8 cellular contexts compared by ENCODE assay signal in the genomic region with DNA sequence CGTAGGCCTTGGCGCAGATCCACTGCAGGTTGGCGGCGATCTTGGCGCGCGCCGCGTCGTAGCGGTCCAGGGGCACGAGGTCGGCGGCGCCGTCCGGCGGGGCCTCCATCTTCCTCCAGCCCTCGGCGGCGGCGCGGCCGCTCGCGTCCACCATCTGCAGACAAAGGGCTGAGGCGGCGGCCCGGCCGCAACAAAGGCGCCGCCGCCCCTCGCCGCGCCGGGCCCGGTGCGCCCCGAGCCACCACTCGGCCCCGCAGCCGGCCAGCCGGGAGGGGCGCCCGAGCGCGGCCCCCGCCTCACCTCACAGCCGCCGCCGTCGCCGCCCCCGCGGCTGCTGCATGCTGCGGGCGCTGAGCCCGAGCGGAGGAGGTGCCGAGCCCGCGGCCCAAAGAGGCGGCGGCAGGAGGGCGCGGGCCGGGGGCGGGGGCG. TPM values are rescaled to one million over a fixed set of nuclear protein-coding genes. Genes with fewer than 3 reads are reported as not detected.
A peak's percentile ranks its signal among the peaks of the same experiment; 100 is the strongest.
DNase-seq lines count a peak whose midpoint lies in the region; ATAC-seq, FAIRE-seq and TF ChIP-seq lines count a peak whose summit lies in the region.

No MANE protein-coding gene starts in this region.

- H3K4me1 Mint-ChIP-seq in Caco-2 (ENCODE audit: low read depth, unreplicated experiment): peaks cover 20% of the 10 kb centered on the region
- peaks cover 49% of the 10 kb centered on the region for H3K4me1 Mint-ChIP-seq in mesothelial cell of epicardium

- H3K27ac Mint-ChIP-seq in Caco-2 (ENCODE audit: unreplicated experiment): no peak overlapping the region
- H3K27ac Mint-ChIP-seq in mesothelial cell of epicardium: no peak overlapping the region

- TF ChIP-seq RAD21 in K562 (CRISPR knock-in tag; conservative IDR thresholded peaks at IDR 0.05 in 1 of 2, IDR thresholded peaks at IDR 0.05 in 1 of 2): no peak

- intact Hi-C loops in Caco-2 (cut with micrococcal nuclease; ENCODE audit: unreplicated experiment): loop anchor here (5.0 kb wide), 1 partner anchor 45 kb away; no protein-coding TSS in a partner anchor
- intact Hi-C loops in K562 (cut with micrococcal nuclease): loop anchor here (5.0 kb wide), 1 partner anchor 45 kb away; no protein-coding TSS in a partner anchor

- peak overlapping the region; percentile 63; the same call in 2 of the 3 replicates for H3K27ac ChIP-seq in K562 (ENCODE audit: extremely low read depth, low read depth, low read length)

- ATAC-seq in GM19035 (IDR thresholded peaks at IDR 0.05; ENCODE audit: unreplicated experiment): peak; percentile 51
- ATAC-seq in HG03280 (IDR thresholded peaks at IDR 0.05; ENCODE audit: unreplicated experiment): peak; percentile 19
- peak; percentile 11 for ATAC-seq in K562
- ATAC-seq in esophagus mucosa: no peak
- no peak for ATAC-seq in HG03571 (IDR thresholded peaks at IDR 0.05; ENCODE audit: unreplicated experiment)

- H3K79me2 ChIP-seq in K562 (ENCODE audit: control insufficient read depth, insufficient read depth, low read length): peaks cover 92% of the 10 kb centered on the region

- TF ChIP-seq POLR2A in K562 (conservative IDR thresholded peaks at IDR 0.05): no peak

- peak overlapping the region in 1 of 2 experiments; percentile 92; a peak in 2 of 4 replicates for H3K9ac ChIP-seq in K562 (ENCODE audit: insufficient read depth in 1 of 2, low read depth in 2 of 2, low read length in 2 of 2)

- H3K27me3 ChIP-seq in Caco-2 (replicated peaks; ENCODE audit: control insufficient read depth, insufficient read depth, low read length) (no peaks in the 10 kb centered on the region), K562 (ENCODE audit: control insufficient read depth in 2 of 2, insufficient read depth in 2 of 2, low read length in 2 of 2) (no peaks in the 10 kb centered on the region)

- no peak overlapping the region for H2AFZ ChIP-seq in K562 (ENCODE audit: low read depth, low read length)

- peaks cover 19% of the 10 kb centered on the region for H4K20me1 ChIP-seq in K562 (replicated peaks; ENCODE audit: control insufficient read depth, insufficient read depth, low read length)

- peaks cover 12% of the 10 kb centered on the region for H3K9me3 Mint-ChIP-seq in Caco-2 (ENCODE audit: unreplicated experiment)
- peaks cover 17% of the 10 kb centered on the region for H3K9me3 Mint-ChIP-seq in mesothelial cell of epicardium

- H3K4me3 ChIP-seq in Caco-2 (ENCODE audit: low read depth, low read length) (peak overlapping the region; percentile 76), K562 (peak overlapping the region; percentile 63)

- in situ Hi-C loops in K562 (cut with MboI): no loop called here

- TF ChIP-seq EP300 in K562 (IDR thresholded peaks at IDR 0.05; ENCODE audit: low read length): no peak

- POLR2A ChIA-PET in Caco-2 (lab: Charles Lee) (interaction anchor here (0.6 to 0.7 kb wide), 8 partner anchors 14 to 1334 kb away, joined by 3 to 6 read pairs (median 4); a partner anchor contains a TSS), K562 (lab: Yijun Ruan, JAX) (interaction anchor here (0.5 to 2.9 kb wide), 6 partner anchors 10 to 417 kb away, joined by 3 to 9 read pairs (median 3); no protein-coding TSS in a partner anchor)

- no peaks in the 10 kb centered on the region; the same call in 1 of the 2 replicates for H3K9me3 ChIP-seq in Caco-2
- H3K9me3 ChIP-seq in K562 (replicated peaks; ENCODE audit: control insufficient read depth, insufficient read depth, low read depth, low read length): 0 out of 2 replicates have a peak, but pooled peaks cover 4% of the 10 kb centered on the region

- H3K36me3 ChIP-seq in Caco-2 (ENCODE audit: control insufficient read depth, insufficient read depth, low read length) (no peaks in the 10 kb centered on the region; the same call in 1 of the 2 replicates), K562 (ENCODE audit: control insufficient read depth, insufficient read depth, low read length) (peaks cover 54% of the 10 kb centered on the region)

- H3K36me3 Mint-ChIP-seq in Caco-2 (ENCODE audit: insufficient read depth, unreplicated experiment): peaks cover 43% of the 10 kb centered on the region
- peaks cover 26% of the 10 kb centered on the region for H3K36me3 Mint-ChIP-seq in mesothelial cell of epicardium

- no peak for FAIRE-seq in K562 (lab: Jason Lieb, UNC)

- CTCF ChIA-PET in Caco-2 (lab: Charles Lee) (interaction anchor here (0.5 to 0.8 kb wide), 5 partner anchors 10 to 1070 kb away, joined by 3 to 5 read pairs (median 3); a partner anchor contains a TSS), K562 (lab: Yijun Ruan, JAX; ENCODE audit: low intra/inter-chr PET ratio) (no interaction called here)

- H3K4me3 Mint-ChIP-seq in Caco-2 (ENCODE audit: unreplicated experiment) (peak overlapping the region; percentile 75), mesothelial cell of epicardium (peak overlapping the region; percentile 38)

- H3K9me1 ChIP-seq in K562 (ENCODE audit: control insufficient read depth, insufficient read depth, low read length): no peaks in the 10 kb centered on the region

- BruUV-seq in Caco-2 (replicated peaks; lab: Mats Ljungman, UMichigan): no TSS peak
- BruUV-seq in K562 (replicated peaks; lab: Mats Ljungman, UMichigan): no TSS peak

- peak overlapping the region; percentile 51; the same call in 1 of the 2 replicates for H3K4me2 ChIP-seq in K562 (ENCODE audit: insufficient read depth, low read length)

- H3K27me3 Mint-ChIP-seq in Caco-2 (ENCODE audit: insufficient read depth, unreplicated experiment) (no peaks in the 10 kb centered on the region), mesothelial cell of epicardium (ENCODE audit: low read depth) (no peaks in the 10 kb centered on the region)

- H3K4me1 ChIP-seq in Caco-2 (peaks cover 21% of the 10 kb centered on the region; the same call in 1 of the 2 replicates), K562 (replicated peaks in 1 of 2; ENCODE audit: control insufficient read depth in 2 of 2, insufficient read depth in 2 of 2, low read length in 2 of 2) (peaks cover 42 to 56% of the 10 kb centered on the region in 2 experiments)

- TF ChIP-seq CTCF in Caco-2 (IDR thresholded peaks at IDR 0.05; ENCODE audit: insufficient read depth in 1 of 2, low read depth in 1 of 2, low read length in 1 of 2, severe bottlenecking in 1 of 2, unreplicated experiment in 1 of 2) (no peak), K562 (IDR thresholded peaks at IDR 0.05 in 2 of 3, conservative IDR thresholded peaks at IDR 0.05 in 1 of 3; ENCODE audit: insufficient read depth in 2 of 3, low read depth in 1 of 3, low read length in 3 of 3) (no peak), mesothelial cell of epicardium (IDR thresholded peaks at IDR 0.05; ENCODE audit: unreplicated experiment) (no peak)

- DNase-seq in Caco-2 (no peak), K562 (ENCODE audit: extremely low read depth in 1 of 4, low spot score in 3 of 4) (peak in 1 of 4 experiments; percentile 41), mesothelial cell of epicardium (ENCODE audit: low spot score in 2 of 2, unreplicated experiment in 2 of 2) (no peak), NCI-H1694 treated with DMSO at 0.1 percent for 48 hours (lab: John Stamatoyannopoulos, UW) (no peak)

- 0% methylated on average over 39 of the region's 70 CpGs for WGBS in K562 (ENCODE audit: insufficient coverage, low coverage, missing lambda C conversion rate)

TF ChIP-seq in K562, 482 proteins besides CTCF, POLR2A, EP300 and RAD21 (continues in another document):
- no peak for TF ChIP-seq ZNF212 (CRISPR knock-in tag; IDR thresholded peaks at IDR 0.05)
- TF ChIP-seq CCNT2 (IDR thresholded peaks at IDR 0.05; ENCODE audit: borderline replicate concordance, extremely low read depth, insufficient read length, low read depth, low read length): peak; percentile 70

RNA-seq across cellular contexts. Expression of a gene that starts 0.3 kb away (rescaled TPM):
- total RNA-seq in Caco-2 (2022) (31.3 and 38.2 TPM in 2 replicates), K562 (2014; rRNA removed) (18.1 and 23.4 TPM in 2 replicates), K562 (2014; rRNA removed; fragmentation: Illumina TruSeq; extraction: Trizol) (14.3 TPM in 2 replicates), K562 (2015; rRNA removed; fragmentation: Illumina TruSeq; extraction: Trizol) (13.9 and 15.7 TPM in 2 replicates), K562 (2021) (28.8 and 32.8 TPM in 2 replicates), mesothelial cell of epicardium (62.4 to 64.4 TPM (median 63.3 TPM) in 3 replicates), esophagus mucosa (52.7 TPM)
- 40.9 and 68.9 TPM in 2 replicates for total RNA-seq in K562 (2011; cell fraction: chromatin; rRNA removed; ENCODE audit: low replicate concordance)
- 21.5 and 22.4 TPM in 2 replicates for total RNA-seq in K562 (2011; cell fraction: nucleolus; rRNA removed)
- 36.1 and 42.5 TPM in 2 replicates for total RNA-seq in K562 (2011; cell fraction: nucleoplasm; rRNA removed)
- polyA plus RNA-seq in K562 (2011; rRNA removed) (6.3 and 6.9 TPM in 2 replicates), K562 (2014; fragmentation: Illumina TruSeq; extraction: Trizol) (14.9 and 19.7 TPM in 2 replicates), K562 (2014; fragmentation: Nextera tagmentation; extraction: Ambion mirVana) (1 to 10 TPM; 1.5 to 1.6 TPM), K562 (2014; rRNA removed) (10.0 and 11.3 TPM in 2 replicates)
- 6.3 and 8.3 TPM in 2 replicates for polyA plus RNA-seq in K562 (2011; cell fraction: cytosol; rRNA removed)
- polyA plus RNA-seq in K562 (2011; cell fraction: nucleus; rRNA removed): 15.6 and 19.6 TPM in 2 replicates
- 10.6 and 11.9 TPM in 2 replicates for polyA plus RNA-seq in K562 (2012)
- 14.1 and 20.0 TPM in 2 replicates for polyA minus RNA-seq in K562 (2011; rRNA and poly(A)+ RNA removed)
- polyA minus RNA-seq in K562 (2011; cell fraction: cytosol; rRNA and poly(A)+ RNA removed): 42.2 and 76.3 TPM in 2 replicates
- 11.4 and 23.5 TPM in 2 replicates for polyA minus RNA-seq in K562 (2011; cell fraction: nucleus; rRNA and poly(A)+ RNA removed)

RNA-seq across cellular contexts. Expression of a gene that starts 54.2 kb away (rescaled TPM):
- 50.7 and 55.4 TPM in 2 replicates for total RNA-seq in Caco-2 (2022)
- 536 and 854 TPM in 2 replicates for total RNA-seq in K562 (2011; cell fraction: chromatin; rRNA removed; ENCODE audit: low replicate concordance)
- 552 and 553 TPM in 2 replicates for total RNA-seq in K562 (2011; cell fraction: nucleolus; rRNA removed)
- total RNA-seq in K562 (2011; cell fraction: nucleoplasm; rRNA removed): 447 and 492 TPM in 2 replicates
- total RNA-seq in K562 (2014; rRNA removed): 399 and 504 TPM in 2 replicates
- 138 and 145 TPM in 2 replicates for total RNA-seq in K562 (2014; rRNA removed; fragmentation: Illumina TruSeq; extraction: Trizol)
- total RNA-seq in K562 (2015; rRNA removed; fragmentation: Illumina TruSeq; extraction: Trizol): 166 and 171 TPM in 2 replicates
- 294 and 309 TPM in 2 replicates for total RNA-seq in K562 (2021)
- 385 and 395 TPM in 2 replicates for polyA plus RNA-seq in K562 (2011; rRNA removed)
- polyA plus RNA-seq in K562 (2011; cell fraction: cytosol; rRNA removed): 447 and 505 TPM in 2 replicates
- polyA plus RNA-seq in K562 (2011; cell fraction: nucleus; rRNA removed): 838 and 845 TPM in 2 replicates
- polyA plus RNA-seq in K562 (2012): 178 and 239 TPM in 2 replicates
- polyA plus RNA-seq in K562 (2014; fragmentation: Illumina TruSeq; extraction: Trizol): 219 and 228 TPM in 2 replicates
- polyA plus RNA-seq in K562 (2014; fragmentation: Nextera tagmentation; extraction: Ambion mirVana): 100 to 1,000 TPM in 1 of 2 experiments, 10 to 100 TPM in 1; 94.0 to 117 TPM
- polyA plus RNA-seq in K562 (2014; rRNA removed): 381 and 405 TPM in 2 replicates
- 128 and 165 TPM in 2 replicates for polyA minus RNA-seq in K562 (2011; rRNA and poly(A)+ RNA removed)
- polyA minus RNA-seq in K562 (2011; cell fraction: cytosol; rRNA and poly(A)+ RNA removed): 110 and 129 TPM in 2 replicates
- 120 and 171 TPM in 2 replicates for polyA minus RNA-seq in K562 (2011; cell fraction: nucleus; rRNA and poly(A)+ RNA removed)
- 31.7 to 33.8 TPM (median 32.0 TPM) in 3 replicates for total RNA-seq in mesothelial cell of epicardium
- 42.6 TPM for total RNA-seq in esophagus mucosa

Comparison
In these comparisons a context has a peak if more than half of its experiments do, and no peak if none do; other contexts are left out.
1. ATAC-seq: peak in GM19035 (single experiment), HG03280 (single experiment) and K562 (single experiment); none in esophagus mucosa (single experiment) and HG03571 (single experiment).